In the genomic region with DNA sequence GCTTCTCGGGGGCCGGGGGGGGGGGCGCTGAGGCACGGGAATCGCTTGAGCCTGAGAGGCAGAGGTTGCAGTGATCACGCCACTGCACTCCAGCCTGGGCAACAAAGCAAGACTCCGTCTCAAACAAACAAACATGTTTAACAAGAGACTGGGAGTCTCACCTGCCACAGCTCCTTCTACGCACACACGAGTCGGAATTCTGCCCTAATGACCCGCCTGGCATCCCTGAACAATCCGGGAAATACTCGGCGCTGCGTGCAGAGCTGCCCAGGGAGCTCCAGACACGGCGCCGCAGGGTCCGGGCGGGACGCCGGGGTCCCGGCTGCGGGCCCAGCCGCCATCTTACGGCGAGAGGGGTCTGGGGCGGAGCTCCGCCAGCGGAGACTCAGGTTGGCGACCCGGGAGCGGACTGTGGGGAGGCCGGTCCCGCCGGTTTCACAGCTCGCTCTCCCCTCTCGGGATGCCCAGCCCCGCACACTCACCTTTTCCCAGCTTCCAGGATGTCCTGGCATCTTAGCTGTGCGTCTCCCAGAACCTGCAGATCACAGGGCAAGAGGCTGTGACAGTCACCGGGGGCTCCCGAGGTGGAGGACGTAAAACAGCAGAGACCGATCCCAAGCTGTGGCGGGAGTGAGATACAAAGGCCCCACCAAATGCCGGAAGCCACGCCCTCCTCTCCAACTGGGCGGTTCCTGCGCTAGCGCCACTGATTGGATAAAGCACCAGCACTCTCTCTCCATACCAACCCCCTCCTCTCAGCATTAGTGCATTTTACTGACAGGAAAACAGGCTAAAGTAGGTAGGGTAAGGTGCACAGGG, we compare ENCODE assay signal across 8 cellular contexts. TPM values are rescaled to one million over a fixed set of nuclear protein-coding genes. Genes with fewer than 3 reads are reported as not detected.
DNase-seq lines count a peak whose midpoint lies in the region; ATAC-seq, FAIRE-seq and TF ChIP-seq lines count a peak whose summit lies in the region.

No MANE protein-coding gene starts in this region.

- peaks cover 0 to 12% (median 2%) of the 10 kb centered on the region in 7 donors for H3K9me3 Mint-ChIP-seq in CD14-positive monocyte

- peaks cover 2 to 9% (median 6%) of the 10 kb centered on the region in 3 donors for H3K27me3 Mint-ChIP-seq in CD14-positive monocyte (ENCODE audit: low read depth in 3 of 3)

- H3K4me3 Mint-ChIP-seq in CD14-positive monocyte, result peak overlapping the region; percentile 97

- H3K4me1 ChIP-seq in mesodermal cell (ENCODE audit: control insufficient read depth, insufficient read depth, low read length, poor library complexity, severe bottlenecking), result peaks cover 5% of the 10 kb centered on the region

- ATAC-seq in GM19397 (IDR thresholded peaks at IDR 0.05; ENCODE audit: unreplicated experiment) (peak; percentile 99), HG03575 (IDR thresholded peaks at IDR 0.05; ENCODE audit: extremely low read depth, insufficient number of reproducible peaks, low FRiP score, unreplicated experiment) (peak; percentile 92)

- no peaks in the 10 kb centered on the region for H3K9me3 ChIP-seq in mesodermal cell (ENCODE audit: control insufficient read depth, low read length)

- H3K36me3 Mint-ChIP-seq in CD14-positive monocyte, result peaks cover 11 to 32% of the 10 kb centered on the region in 2 donors

- no peak for TF ChIP-seq CTCF in CD14-positive monocyte (IDR thresholded peaks at IDR 0.05)

- peaks cover 36% of the 10 kb centered on the region for H3K36me3 ChIP-seq in mesodermal cell (ENCODE audit: control insufficient read depth, insufficient read depth, low read length)

- FAIRE-seq in endometrium (lab: Jason Lieb, UNC), result peak; percentile 21

- H3K4me3 ChIP-seq in mesodermal cell (ENCODE audit: extremely low read depth, insufficient read depth, low read length, poor library complexity, severe bottlenecking), result peak overlapping the region; percentile 78

- H3K27ac Mint-ChIP-seq in CD14-positive monocyte, result peak overlapping the region; percentile 33 to 88 (median 72)

- peak overlapping the region; percentile 94 for H3K27ac ChIP-seq in mesodermal cell (ENCODE audit: low read depth, low read length, severe bottlenecking)

- intact Hi-C loops in CD14-positive monocyte (cut with micrococcal nuclease), result no loop called here

- 0% methylated on average over 23 to 33 of the region's 50 CpGs for whole genome bisulfite sequencing in mesodermal cell (ENCODE audit: insufficient coverage in 2 of 2), 2 experiments

- peak; percentile 71 for DNase-seq in CD14-positive monocyte (ENCODE audit: low spot score)
- DNase-seq in NK-92 (lab: John Stamatoyannopoulos, UW; ENCODE audit: unreplicated experiment), result peak; percentile 56
- DNase-seq in activated CD8-positive, alpha-beta memory T cell treated with anti-CD3 and anti-CD28 coated beads, Interleukin-2, amount 50 U/mL, for 24 hours (ENCODE audit: extremely low read depth), result peak; percentile 89
- peak; percentile 81 to 82 for DNase-seq in stimulated activated CD8-positive, alpha-beta memory T cell treated with anti-CD3 and anti-CD28 coated beads, Interleukin-15, amount 100 ng/mL, for 4 hours (ENCODE audit: low read depth in 2 of 2)

- H3K4me1 Mint-ChIP-seq in CD14-positive monocyte, result peaks cover 14% of the 10 kb centered on the region

RNA-seq across cellular contexts. Expression of a gene that starts 23.6 kb away (rescaled TPM):
- polyA plus RNA-seq in CD14-positive monocyte, result under 1 TPM; 0.40 to 0.59 TPM
- polyA plus RNA-seq in mesodermal cell (2013, experiment 1 of 2), result 7.2 TPM
- polyA plus RNA-seq in mesodermal cell (2013, experiment 2 of 2), result 8.5 TPM

Comparison
In these comparisons a context has a peak if more than half of its experiments do, and no peak if none do; other contexts are left out.
1. Peak in every context shown above with its lines: DNase-seq, ATAC-seq, H3K4me3 ChIP-seq and H3K27ac ChIP-seq.